In the genomic region with DNA sequence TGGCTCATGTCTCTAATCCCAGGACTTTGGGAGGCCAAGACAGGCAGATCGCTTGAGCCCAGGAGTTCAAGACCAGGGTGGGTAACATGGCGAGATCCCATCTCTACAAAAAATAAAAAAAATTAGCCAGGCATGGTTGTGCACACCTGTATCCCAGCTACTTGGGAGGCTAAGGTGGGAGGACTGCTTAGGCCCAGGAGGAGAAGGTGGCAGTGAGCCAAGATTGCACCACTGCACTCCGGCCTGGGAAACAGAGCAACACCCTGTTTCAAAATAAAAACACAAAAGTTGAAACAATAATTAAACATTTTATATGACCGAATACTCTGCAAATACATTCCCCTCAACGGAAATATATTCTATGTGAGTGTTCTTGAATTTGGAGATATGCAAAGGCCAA, we compare ENCODE assay signal across 23 cellular contexts. TPM values are rescaled to one million over a fixed set of nuclear protein-coding genes. Genes with fewer than 3 reads are reported as not detected.
DNase-seq lines count a peak whose midpoint lies in the region; ATAC-seq, FAIRE-seq and TF ChIP-seq lines count a peak whose summit lies in the region.
"Had no signal": no experiment of that assay in that cellular context is flagged by ENCODE, and none has a peak within 500 bp of the region (broad histone marks: within the 10 kb centered on the region; RNA-seq: fewer than 3 reads in every experiment).

No MANE protein-coding gene starts in this region.

- TF ChIP-seq CTCF in CD14-positive monocyte (IDR thresholded peaks at IDR 0.05) (no peak), K562 (IDR thresholded peaks at IDR 0.05 in 2 of 3, conservative IDR thresholded peaks at IDR 0.05 in 1 of 3; ENCODE audit: insufficient read depth in 2 of 3, low read depth in 1 of 3, low read length in 3 of 3) (no peak), HepG2 (CRISPR knock-in tag; IDR thresholded peaks at IDR 0.05) (no peak), mucosa of descending colon (IDR thresholded peaks at IDR 0.05) (no peak)

- H2AFZ ChIP-seq in K562 (ENCODE audit: low read depth, low read length) (no peak overlapping the region), HepG2 (ENCODE audit: low read length) (no peak overlapping the region)
- H2AFZ ChIP-seq: GM23338 had no signal

- H3K4me2 ChIP-seq in K562 (ENCODE audit: insufficient read depth, low read length) (no peak overlapping the region), HepG2 (ENCODE audit: low read depth, low read length) (no peak overlapping the region)
- H3K4me2 ChIP-seq: A549; BLaER1 treated with 17β-estradiol and CSF1 and Interleukin-3, amounts not matched to agents 10 nM and 100 nM; GM23338 had no signal

- H3K9me3 Mint-ChIP-seq in CD14-positive monocyte: peaks cover 0 to 2% (median 0%) of the 10 kb centered on the region in 7 donors
- H3K9me3 Mint-ChIP-seq: GM23338, H9 had no signal

- peaks cover 48% of the 10 kb centered on the region for H3K4me1 Mint-ChIP-seq in CD14-positive monocyte

- H3K27me3 ChIP-seq in K562 (ENCODE audit: control insufficient read depth in 2 of 2, insufficient read depth in 2 of 2, low read length in 2 of 2) (no peaks in the 10 kb centered on the region), HepG2 (ENCODE audit: control insufficient read depth in 1 of 2, insufficient read depth in 2 of 2, low read length in 2 of 2) (no peaks in the 10 kb centered on the region)
- H3K27me3 ChIP-seq: BE2C; BLaER1 treated with 17β-estradiol and CSF1 and Interleukin-3, amounts not matched to agents 10 nM and 100 nM had no signal

- H3K36me3 Mint-ChIP-seq in CD14-positive monocyte: peaks cover 0 to 5% of the 10 kb centered on the region in 2 donors

- peaks cover 92% of the 10 kb centered on the region for H3K79me2 ChIP-seq in K562 (ENCODE audit: control insufficient read depth, insufficient read depth, low read length)
- H3K79me2 ChIP-seq in HepG2 (ENCODE audit: insufficient read depth, low read length): peaks cover 73% of the 10 kb centered on the region

- H3K4me1 ChIP-seq in K562 (replicated peaks in 1 of 2; ENCODE audit: control insufficient read depth in 2 of 2, insufficient read depth in 2 of 2, low read length in 2 of 2) (peaks cover 3 to 18% of the 10 kb centered on the region in 2 experiments; a peak in 4 of 5 replicates), HepG2 (ENCODE audit: insufficient read depth, low read length) (peaks cover 13% of the 10 kb centered on the region), mucosa of descending colon (ENCODE audit: low read depth) (peaks cover 6% of the 10 kb centered on the region)
- H3K4me1 ChIP-seq: BE2C had no signal

- FAIRE-seq in K562 (lab: Jason Lieb, UNC) (no peak), HepG2 (lab: Jason Lieb, UNC) (no peak)
- FAIRE-seq: A549, G401.6, GM12892, GM19239 had no signal

- ATAC-seq in K562: no peak
- ATAC-seq in HepG2: peak; percentile 32; the same call in 1 of the 3 replicates
- ATAC-seq in mucosa of descending colon: peak; percentile 25
- no peak for ATAC-seq in GM21717 (IDR thresholded peaks at IDR 0.05; ENCODE audit: unreplicated experiment)
- no peak for ATAC-seq in stimulated activated naive CD8-positive, alpha-beta T cell treated with anti-CD3 and anti-CD28 coated beads, Interleukin-15, Interleukin-2, amounts not matched to agents 100 U/mL and 50 U/mL, for 24 hours
- ATAC-seq: A549, GM23338, HCT116 had no signal

- H3K9ac ChIP-seq in K562 (ENCODE audit: insufficient read depth in 1 of 2, low read depth in 2 of 2, low read length in 2 of 2) (no peak overlapping the region), HepG2 (ENCODE audit: insufficient read depth, low read depth, low read length) (no peak overlapping the region)
- H3K9ac ChIP-seq: BLaER1 treated with 17β-estradiol and CSF1 and Interleukin-3, amounts not matched to agents 10 nM and 100 nM had no signal

- in situ Hi-C loops in K562 (cut with MboI): no loop called here
- in situ Hi-C loops in HepG2 (cut with HindIII; ENCODE audit: extremely low pct_ligation_motif_present, low pct_unique_long_range_greater_than_20kb): no loop called here

- no peak for TF ChIP-seq RAD21 in K562 (CRISPR knock-in tag; conservative IDR thresholded peaks at IDR 0.05 in 1 of 2, IDR thresholded peaks at IDR 0.05 in 1 of 2)
- TF ChIP-seq RAD21 in HepG2 (CRISPR knock-in tag; IDR thresholded peaks at IDR 0.05): no peak

- no peaks in the 10 kb centered on the region for H3K27me3 Mint-ChIP-seq in CD14-positive monocyte (ENCODE audit: low read depth in 3 of 3)
- H3K27me3 Mint-ChIP-seq: CD4-positive, alpha-beta memory T cell had no signal

- H3K9me1 ChIP-seq in K562 (ENCODE audit: control insufficient read depth, insufficient read depth, low read length): no peaks in the 10 kb centered on the region

- POLR2A ChIA-PET in K562 (lab: Yijun Ruan, JAX): no interaction called here
- POLR2A ChIA-PET in HepG2 (lab: Yijun Ruan, JAX): no interaction called here

- H3K4me3 Mint-ChIP-seq in CD14-positive monocyte: no peak overlapping the region
- H3K4me3 Mint-ChIP-seq: CD4-positive, alpha-beta memory T cell; GM23338; H9 had no signal

- no peak overlapping the region for H3K27ac ChIP-seq in K562 (ENCODE audit: extremely low read depth, low read depth, low read length)
- no peak overlapping the region for H3K27ac ChIP-seq in HepG2 (ENCODE audit: extremely low read length, insufficient read depth, low read length)
- H3K27ac ChIP-seq: A549; BLaER1 treated with 17β-estradiol and CSF1 and Interleukin-3, amounts not matched to agents 10 nM and 100 nM had no signal

- BruUV-seq in K562 (replicated peaks; lab: Mats Ljungman, UMichigan) (no TSS peak), HepG2 (replicated peaks; lab: Mats Ljungman, UMichigan) (no TSS peak)

- H3K4me3 ChIP-seq in K562: no peak overlapping the region
- H3K4me3 ChIP-seq in HepG2 (replicated peaks in 1 of 3; ENCODE audit: insufficient read depth in 1 of 3, low read depth in 2 of 3, low read length in 3 of 3): no peak overlapping the region
- no peak overlapping the region for H3K4me3 ChIP-seq in mucosa of descending colon
- H3K4me3 ChIP-seq: A549; BLaER1 treated with 17β-estradiol and CSF1 and Interleukin-3, amounts not matched to agents 10 nM and 100 nM; GM23338 had no signal

- TF ChIP-seq POLR2A in K562 (conservative IDR thresholded peaks at IDR 0.05) (no peak), HepG2 (IDR thresholded peaks at IDR 0.05; ENCODE audit: insufficient read depth in 1 of 2, low read depth in 2 of 2, low read length in 2 of 2) (no peak)

- H4K20me1 ChIP-seq in K562 (replicated peaks; ENCODE audit: control insufficient read depth, insufficient read depth, low read length) (no peaks in the 10 kb centered on the region), HepG2 (ENCODE audit: insufficient read depth, low read length) (peaks cover 4% of the 10 kb centered on the region; the same call in 1 of the 2 replicates)

- H3K9me3 ChIP-seq in K562 (replicated peaks; ENCODE audit: control insufficient read depth, insufficient read depth, low read depth, low read length): no peaks in the 10 kb centered on the region
- no peaks in the 10 kb centered on the region for H3K9me3 ChIP-seq in HepG2 (ENCODE audit: low read length)
- no peaks in the 10 kb centered on the region for H3K9me3 ChIP-seq in mucosa of descending colon
- H3K9me3 ChIP-seq: A549, BE2C, Caco-2 had no signal

- 75% methylated on average over 5 of the region's 5 CpGs for WGBS in K562 (ENCODE audit: insufficient coverage, low coverage, missing lambda C conversion rate)
- 80% methylated on average over 5 of the region's 5 CpGs for WGBS in HepG2 (ENCODE audit: low lambda C conversion rate)

- intact Hi-C loops in CD14-positive monocyte (cut with micrococcal nuclease) (no loop called here), K562 (cut with micrococcal nuclease) (no loop called here), HepG2 (cut with micrococcal nuclease; ENCODE audit: unreplicated experiment) (no loop called here), mucosa of descending colon (cut with DNase I, micrococcal nuclease) (no loop called here)

- H3K27ac Mint-ChIP-seq in CD14-positive monocyte: peak overlapping the region in 5 of 7 donors; percentile 16 to 77 (median 57)
- H3K27ac Mint-ChIP-seq: CD4-positive, alpha-beta memory T cell; GM23338; H9 had no signal

- CTCF ChIA-PET in K562 (lab: Yijun Ruan, JAX; ENCODE audit: low intra/inter-chr PET ratio): no interaction called here
- CTCF ChIA-PET in HepG2 (lab: Yijun Ruan, JAX; ENCODE audit: low intra/inter-chr PET ratio, low total read pairs): no interaction called here

- no peak for DNase-seq in CD14-positive monocyte (ENCODE audit: low spot score)
- DNase-seq in K562 (ENCODE audit: extremely low read depth in 1 of 4, low spot score in 3 of 4): no peak
- DNase-seq in HepG2 (ENCODE audit: low spot score): no peak
- DNase-seq in mucosa of descending colon: no peak
- no peak for DNase-seq in stimulated activated naive CD8-positive, alpha-beta T cell treated with anti-CD3 and anti-CD28 coated beads, Interleukin-15, Interleukin-2, amounts not matched to agents 100 U/mL and 50 U/mL, for 24 hours
- DNase-seq in superior temporal gyrus (ENCODE audit: extremely low spot score): no peak
- DNase-seq: 8988T; ACHN; AML-193; BE2C; Caco-2; CD4-positive, alpha-beta memory T cell; DMS153; DND-41; H9 had no signal

- H3K36me3 ChIP-seq in K562 (ENCODE audit: control insufficient read depth, insufficient read depth, low read length): no peaks in the 10 kb centered on the region
- H3K36me3 ChIP-seq in HepG2 (replicated peaks in 1 of 2; ENCODE audit: control insufficient read depth in 1 of 2, insufficient read depth in 2 of 2, low read length in 2 of 2): no peaks in the 10 kb centered on the region
- H3K36me3 ChIP-seq in mucosa of descending colon (ENCODE audit: low read depth): no peaks in the 10 kb centered on the region
- H3K36me3 ChIP-seq: BE2C had no signal

- TF ChIP-seq EP300 in K562 (IDR thresholded peaks at IDR 0.05; ENCODE audit: low read length): no peak
- no peak for TF ChIP-seq EP300 in HepG2 (IDR thresholded peaks at IDR 0.05; ENCODE audit: low read depth in 2 of 2, low read length in 2 of 2)
- no peak for TF ChIP-seq EP300 in HepG2 (CRISPR knock-in tag; IDR thresholded peaks at IDR 0.05; ENCODE audit: borderline replicate concordance)

RNA-seq across cellular contexts. Expression of a gene that starts 40.3 kb away (rescaled TPM):
- 10 to 100 TPM; 27.8 to 46.5 TPM for polyA plus RNA-seq in CD14-positive monocyte
- total RNA-seq in K562 (2011; cell fraction: chromatin; rRNA removed; ENCODE audit: low replicate concordance): 158 and 301 TPM in 2 replicates
- total RNA-seq in K562 (2011; cell fraction: nucleolus; rRNA removed): 93.6 and 118 TPM in 2 replicates
- total RNA-seq in K562 (2011; cell fraction: nucleoplasm; rRNA removed): 154 and 227 TPM in 2 replicates
- 33.3 and 39.7 TPM in 2 replicates for total RNA-seq in K562 (2014; rRNA removed)
- total RNA-seq in K562 (2014; rRNA removed; fragmentation: Illumina TruSeq; extraction: Trizol): 68.0 and 79.3 TPM in 2 replicates
- total RNA-seq in K562 (2015; rRNA removed; fragmentation: Illumina TruSeq; extraction: Trizol): 57.4 and 58.8 TPM in 2 replicates
- total RNA-seq in K562 (2021): 46.0 and 47.2 TPM in 2 replicates
- 49.3 and 51.1 TPM in 2 replicates for polyA plus RNA-seq in K562 (2011; rRNA removed)
- 12.9 and 24.3 TPM in 2 replicates for polyA plus RNA-seq in K562 (2011; cell fraction: cytosol; rRNA removed)
- 53.4 and 73.5 TPM in 2 replicates for polyA plus RNA-seq in K562 (2011; cell fraction: nucleus; rRNA removed)
- polyA plus RNA-seq in K562 (2012): 26.3 and 30.7 TPM in 2 replicates
- polyA plus RNA-seq in K562 (2014; fragmentation: Illumina TruSeq; extraction: Trizol): 48.1 and 49.3 TPM in 2 replicates
- polyA plus RNA-seq in K562 (2014; fragmentation: Nextera tagmentation; extraction: Ambion mirVana): 10 to 100 TPM; 25.3 to 38.5 TPM
- polyA plus RNA-seq in K562 (2014; rRNA removed): 32.3 and 36.1 TPM in 2 replicates
- 164 and 189 TPM in 2 replicates for polyA minus RNA-seq in K562 (2011; rRNA and poly(A)+ RNA removed)
- 36.8 and 39.6 TPM in 2 replicates for polyA minus RNA-seq in K562 (2011; cell fraction: cytosol; rRNA and poly(A)+ RNA removed)
- 86.6 and 187 TPM in 2 replicates for polyA minus RNA-seq in K562 (2011; cell fraction: nucleus; rRNA and poly(A)+ RNA removed)
- 42.7 and 51.4 TPM in 2 replicates for total RNA-seq in HepG2 (2016; rRNA removed; fragmentation: Illumina TruSeq; extraction: Trizol)
- 10.6 and 12.0 TPM in 2 replicates for total RNA-seq in HepG2 (2016; cell fraction: cytosol; rRNA removed; fragmentation: Illumina TruSeq; extraction: Trizol; ENCODE audit: low read depth)
- 38.0 and 48.1 TPM in 2 replicates for total RNA-seq in HepG2 (2016; cell fraction: insoluble cytoplasmic fraction; rRNA removed; fragmentation: Illumina TruSeq; extraction: Trizol)
- total RNA-seq in HepG2 (2016; cell fraction: membrane; rRNA removed; fragmentation: Illumina TruSeq; extraction: Trizol): 16.5 and 17.1 TPM in 2 replicates
- 121 and 123 TPM in 2 replicates for total RNA-seq in HepG2 (2016; cell fraction: nucleus; rRNA removed; fragmentation: Illumina TruSeq; extraction: Trizol)
- polyA plus RNA-seq in HepG2 (2011; rRNA removed): 34.9 and 42.3 TPM in 2 replicates
- 15.7 and 25.3 TPM in 2 replicates for polyA plus RNA-seq in HepG2 (2011; cell fraction: cytosol; rRNA removed)
- 46.2 and 51.3 TPM in 2 replicates for polyA plus RNA-seq in HepG2 (2011; cell fraction: nucleus; rRNA removed)
- 44.1 and 47.8 TPM in 2 replicates for polyA plus RNA-seq in HepG2 (2012)
- polyA plus RNA-seq in HepG2 (2016; cell fraction: cytosol; fragmentation: Illumina TruSeq; extraction: Trizol; ENCODE audit: low read depth): 0.93 and 1.1 TPM in 2 replicates
- 22.2 and 27.2 TPM in 2 replicates for polyA plus RNA-seq in HepG2 (2016; cell fraction: insoluble cytoplasmic fraction; fragmentation: Illumina TruSeq; extraction: Trizol; ENCODE audit: low read depth)
- polyA plus RNA-seq in HepG2 (2016; cell fraction: membrane; fragmentation: Illumina TruSeq; extraction: Trizol; ENCODE audit: low read depth): 2.7 and 3.3 TPM in 2 replicates
- polyA plus RNA-seq in HepG2 (2016; cell fraction: nucleus; fragmentation: Illumina TruSeq; extraction: Trizol; ENCODE audit: insufficient read depth, low read depth): 68.6 and 81.1 TPM in 2 replicates
- polyA minus RNA-seq in HepG2 (2011; rRNA and poly(A)+ RNA removed; ENCODE audit: low replicate concordance): 45.1 and 116 TPM in 2 replicates
- polyA minus RNA-seq in HepG2 (2011; cell fraction: cytosol; rRNA and poly(A)+ RNA removed): 51.2 and 58.4 TPM in 2 replicates
- 378 and 386 TPM in 2 replicates for polyA minus RNA-seq in HepG2 (2011; cell fraction: nucleus; rRNA and poly(A)+ RNA removed)
- 10 to 100 TPM; 54.1 to 83.8 (median 82.1) TPM for total RNA-seq in mucosa of descending colon

Comparison
In these comparisons a context has a peak if more than half of its experiments do, and no peak if none do; other contexts are left out.
1. ATAC-seq: peak in HepG2 (single experiment) and mucosa of descending colon (single experiment); none in K562 (single experiment), GM21717 (single experiment) and stimulated activated naive CD8-positive, alpha-beta T cell treated with anti-CD3 and anti-CD28 coated beads, Interleukin-15, Interleukin-2, amounts not matched to agents 100 U/mL and 50 U/mL, for 24 hours (single experiment).